In genomic region chr15:68792901-68793766, GRCh38 we compare ENCODE assay signal across 11 cellular contexts. TPM values are rescaled to one million over a fixed set of nuclear protein-coding genes. Genes with fewer than 3 reads are reported as not detected.
DNase-seq lines count a peak whose midpoint lies in the region; ATAC-seq and TF ChIP-seq lines count a peak whose summit lies in the region.
"Had no signal": no experiment of that assay in that cellular context is flagged by ENCODE, and none has a peak within 500 bp of the region (broad histone marks: within the 10 kb centered on the region; RNA-seq: fewer than 3 reads in every experiment).

No MANE protein-coding gene starts in this region.

- H3K36me3 ChIP-seq in BLaER1 treated with 17β-estradiol and CSF1 and Interleukin-3, amounts not matched to agents 10 nM and 100 nM, result peaks cover 0 to 63% (median 33%) of the 10 kb centered on the region in 11 experiments; a peak in 14 of 22 replicates

- H3K27ac Mint-ChIP-seq in dendritic cell treated with granulocyte-macrophage colony-stimulating factor and Interleukin-4, amounts not matched to agents 40 ng/mL and 50 ng/mL, for 4 days, result peak overlapping the region; percentile 94

- H3K9me3 ChIP-seq in BLaER1 treated with 17β-estradiol and CSF1 and Interleukin-3, amounts not matched to agents 10 nM and 100 nM (replicated peaks in 1 of 11), result no peaks in the 10 kb centered on the region

- H3K9me3 Mint-ChIP-seq in dendritic cell treated with granulocyte-macrophage colony-stimulating factor and Interleukin-4, amounts not matched to agents 40 ng/mL and 50 ng/mL, for 4 days, result no peaks in the 10 kb centered on the region

- peak; percentile 35 for TF ChIP-seq CTCF in LNCaP clone FGC (IDR thresholded peaks at IDR 0.05; ENCODE audit: control insufficient read depth, extremely low read depth, insufficient read depth)

- H3K36me3 Mint-ChIP-seq in dendritic cell treated with granulocyte-macrophage colony-stimulating factor and Interleukin-4, amounts not matched to agents 40 ng/mL and 50 ng/mL, for 4 days (ENCODE audit: low read depth), result peaks cover 27% of the 10 kb centered on the region

- H3K4me3 ChIP-seq in BLaER1 treated with 17β-estradiol and CSF1 and Interleukin-3, amounts not matched to agents 10 nM and 100 nM, result no peak overlapping the region; a peak in 1 of 20 replicates
- no peak overlapping the region for H3K4me3 ChIP-seq in LNCaP clone FGC (ENCODE audit: low read depth, low read length)

- peaks cover 99 to 100% (median 100%) of the 10 kb centered on the region in 11 experiments for H4K20me1 ChIP-seq in BLaER1 treated with 17β-estradiol and CSF1 and Interleukin-3, amounts not matched to agents 10 nM and 100 nM

- H3K4me1 Mint-ChIP-seq in dendritic cell treated with granulocyte-macrophage colony-stimulating factor and Interleukin-4, amounts not matched to agents 40 ng/mL and 50 ng/mL, for 4 days (ENCODE audit: low read depth), result peaks cover 98% of the 10 kb centered on the region

- H3K4me2 ChIP-seq in BLaER1 treated with 17β-estradiol and CSF1 and Interleukin-3, amounts not matched to agents 10 nM and 100 nM, result peak overlapping the region; percentile 80 to 97 (median 91)

- peak overlapping the region in 3 of 11 experiments; percentile 5 to 16 (median 14); a peak in 1 of 22 replicates for H3K9ac ChIP-seq in BLaER1 treated with 17β-estradiol and CSF1 and Interleukin-3, amounts not matched to agents 10 nM and 100 nM

- DNase-seq in LNCaP clone FGC (ENCODE audit: low read depth), result peak; percentile 88
- peak; percentile 84 for DNase-seq in mucosa of gallbladder (ENCODE audit: low spot score)
- DNase-seq in foreskin melanocyte, result no peak
- no peak for DNase-seq in GDM1 (lab: John Stamatoyannopoulos, UW)
- DNase-seq: glutamatergic neuron, HCEC 1CT, NCI-H524 had no signal

- no peaks in the 10 kb centered on the region for H3K27me3 Mint-ChIP-seq in dendritic cell treated with granulocyte-macrophage colony-stimulating factor and Interleukin-4, amounts not matched to agents 40 ng/mL and 50 ng/mL, for 4 days

- no peaks in the 10 kb centered on the region for H3K27me3 ChIP-seq in BLaER1 treated with 17β-estradiol and CSF1 and Interleukin-3, amounts not matched to agents 10 nM and 100 nM

- peak overlapping the region in 9 of 11 experiments; percentile 59 to 79 (median 73); a peak in 16 of 22 replicates for H3K27ac ChIP-seq in BLaER1 treated with 17β-estradiol and CSF1 and Interleukin-3, amounts not matched to agents 10 nM and 100 nM

- intact Hi-C loops in dendritic cell treated with granulocyte-macrophage colony-stimulating factor and Interleukin-4, amounts not matched to agents 40 ng/mL and 50 ng/mL, for 4 days (cut with micrococcal nuclease), result loop anchor here (1.0 kb wide), 1 partner anchor 9 kb away; no protein-coding TSS in a partner anchor

- ATAC-seq in esophagus mucosa, result no peak
- no peak for ATAC-seq in GM18867 (IDR thresholded peaks at IDR 0.05; ENCODE audit: unreplicated experiment)

- peak overlapping the region; percentile 2 for H3K4me3 Mint-ChIP-seq in dendritic cell treated with granulocyte-macrophage colony-stimulating factor and Interleukin-4, amounts not matched to agents 40 ng/mL and 50 ng/mL, for 4 days

- peaks cover 99 to 100% (median 100%) of the 10 kb centered on the region in 10 experiments for H3K4me1 ChIP-seq in BLaER1 treated with 17β-estradiol and CSF1 and Interleukin-3, amounts not matched to agents 10 nM and 100 nM

RNA-seq across cellular contexts. Expression of gene ANP32A, which starts 27.6 kb away (rescaled TPM):
- 101 TPM for total RNA-seq in mucosa of gallbladder
- 58.9 TPM for total RNA-seq in esophagus mucosa

Comparison
In these comparisons a context has a peak if more than half of its experiments do, and no peak if none do; other contexts are left out.
1. DNase-seq: peak in LNCaP clone FGC (single experiment) and mucosa of gallbladder (single experiment); none in foreskin melanocyte (single experiment) and GDM1 (single experiment).